18 cellular contexts compared by ENCODE assay signal in genomic region chr10:77496941-77497420, GRCh38.
DNase-seq lines count a peak whose midpoint lies in the region; ATAC-seq, FAIRE-seq and TF ChIP-seq lines count a peak whose summit lies in the region.
"Had no signal": no experiment of that assay in that cellular context is flagged by ENCODE, and none has a peak within 500 bp of the region (broad histone marks: within the 10 kb centered on the region; RNA-seq: fewer than 3 reads in every experiment).

No MANE protein-coding gene starts in this region.

- H2BK5ac ChIP-seq in neuronal stem cell (ENCODE audit: low read length), result no peak overlapping the region

- no peak for TF ChIP-seq CTCF in GM12865 (IDR thresholded peaks at IDR 0.05; ENCODE audit: insufficient read depth, low read depth, low read length, missing control alignments)
- TF ChIP-seq CTCF in epithelial cell of esophagus (IDR thresholded peaks at IDR 0.05; ENCODE audit: insufficient read depth, low read depth, low read length, missing control alignments), result no peak
- TF ChIP-seq CTCF in pancreas (IDR thresholded peaks at IDR 0.05), result no peak

- H4K91ac ChIP-seq in neuronal stem cell (ENCODE audit: low read depth, low read length, poor library complexity), result no peak overlapping the region

- no peak overlapping the region for H2BK12ac ChIP-seq in neuronal stem cell (ENCODE audit: low read length)

- no peak overlapping the region for H3K14ac ChIP-seq in neuronal stem cell (ENCODE audit: low read length)

- H3K4me3 ChIP-seq in GM12865 (ENCODE audit: low read depth, low read length) (no peak overlapping the region), epithelial cell of esophagus (ENCODE audit: low read length) (no peak overlapping the region), neuronal stem cell (ENCODE audit: low read length in 2 of 2) (no peak overlapping the region), pancreas (no peak overlapping the region)
- H3K4me3 ChIP-seq: thoracic aorta had no signal

- no peak overlapping the region for H3K18ac ChIP-seq in neuronal stem cell (ENCODE audit: low read length)

- H3K27me3 ChIP-seq in neuronal stem cell (ENCODE audit: control insufficient read depth in 3 of 3, insufficient read depth in 3 of 3, low read depth in 1 of 3, low read length in 3 of 3) (no peaks in the 10 kb centered on the region), pancreas (no peaks in the 10 kb centered on the region)

- H2AK5ac ChIP-seq in neuronal stem cell (ENCODE audit: low read depth, low read length), result no peak overlapping the region

- H3K36me3 ChIP-seq in neuronal stem cell (replicated peaks in 1 of 2; ENCODE audit: control insufficient read depth in 2 of 2, insufficient read depth in 2 of 2, low read length in 2 of 2), result no peaks in the 10 kb centered on the region
- no peaks in the 10 kb centered on the region for H3K36me3 ChIP-seq in pancreas
- H3K36me3 ChIP-seq: thoracic aorta had no signal

- no peak overlapping the region for H2BK120ac ChIP-seq in neuronal stem cell (ENCODE audit: low read depth, low read length)

- ATAC-seq in HG03442 (IDR thresholded peaks at IDR 0.05; ENCODE audit: unreplicated experiment) (no peak), pancreas (no peak), GM18520 (IDR thresholded peaks at IDR 0.05; ENCODE audit: unreplicated experiment) (no peak)
- ATAC-seq: activated CD8-positive, alpha-beta memory T cell treated with anti-CD3 and anti-CD28 coated beads, Interleukin-2, amount 10 ng/mL, durations not matched to agents 7 days and 5 days; esophagus mucosa had no signal

- no peak overlapping the region for H2AFZ ChIP-seq in neuronal stem cell (ENCODE audit: low read length)

- H3K9ac ChIP-seq in neuronal stem cell (ENCODE audit: low read depth, low read length, poor library complexity), result no peak overlapping the region

- no peak overlapping the region for H4K8ac ChIP-seq in neuronal stem cell (ENCODE audit: low read depth, low read length)

- no peaks in the 10 kb centered on the region for H3K9me3 ChIP-seq in neuronal stem cell (replicated peaks in 1 of 2; ENCODE audit: control insufficient read depth in 2 of 2, insufficient read depth in 1 of 2, low read depth in 1 of 2, low read length in 2 of 2)
- no peaks in the 10 kb centered on the region for H3K9me3 ChIP-seq in pancreas
- H3K9me3 ChIP-seq: thoracic aorta had no signal

- no CpG with 5 or more reads among the region's 3 CpGs for WGBS in neuronal stem cell (ENCODE audit: extremely low coverage in 2 of 2, insufficient read length in 2 of 2, insufficient replicate concordance in 1 of 2), 2 donors
- WGBS in pancreas, 2 donors, result 89 to 92% methylated on average over 3 of the region's 3 CpGs

- H3K23ac ChIP-seq in neuronal stem cell (ENCODE audit: low read depth, low read length, poor library complexity), result no peak overlapping the region

- no peaks in the 10 kb centered on the region for H3K79me1 ChIP-seq in neuronal stem cell (ENCODE audit: low read depth, low read length)

- intact Hi-C loops in pancreas (cut with DNase I), result no loop called here

- no peak overlapping the region for H2BK15ac ChIP-seq in neuronal stem cell (ENCODE audit: low read length)

- FAIRE-seq in pancreas (lab: Jason Lieb, UNC), result no peak

- H3K4me1 ChIP-seq in neuronal stem cell (ENCODE audit: control insufficient read depth in 2 of 2, insufficient read depth in 1 of 2, low read depth in 1 of 2, low read length in 2 of 2) (peaks cover 3 to 12% of the 10 kb centered on the region in 2 donors), pancreas (peaks cover 11 to 15% (median 11%) of the 10 kb centered on the region in 3 donors)

- H3K4ac ChIP-seq in neuronal stem cell (ENCODE audit: low read length), result no peak overlapping the region

- H3K4me2 ChIP-seq in neuronal stem cell (ENCODE audit: insufficient read depth, low read length, poor library complexity, severe bottlenecking), result no peak overlapping the region

- peak; percentile 32 for DNase-seq in GM12865 (ENCODE audit: low read depth)
- DNase-seq in NCI-H146 (lab: John Stamatoyannopoulos, UW), result peak; percentile 98
- DNase-seq in epithelial cell of esophagus (ENCODE audit: low read depth), result peak; percentile 52
- DNase-seq in neuronal stem cell (ENCODE audit: low spot score), result peak; percentile 26
- DNase-seq in pancreas, result no peak
- DNase-seq: activated CD4-positive, alpha-beta T cell treated with anti-CD3 and anti-CD28 coated beads for 1 hour; activated CD8-positive, alpha-beta memory T cell treated with anti-CD3 and anti-CD28 coated beads, Interleukin-2, amount 10 ng/mL, durations not matched to agents 7 days and 5 days; activated effector memory CD4-positive, alpha-beta T cell treated with anti-CD3 and anti-CD28 coated beads, Interleukin-2, amount 50 U/mL, for 16 hours; aorta; dermis blood vessel endothelial cell; DMS 273 treated with DMSO at 0.1 percent for 48 hours; islet precursor cell; NCI-H226; stimulated activated CD4-positive, alpha-beta T cell treated with anti-CD3 and anti-CD28 coated beads, Interleukin-4, amount 100 ng/mL, for 4 hours had no signal

- no peak overlapping the region for H3K27ac ChIP-seq in neuronal stem cell (replicated peaks; ENCODE audit: low read length)
- H3K27ac ChIP-seq in pancreas, result no peak overlapping the region
- H3K27ac ChIP-seq: thoracic aorta had no signal

Comparison
In these comparisons a context has a peak if more than half of its experiments do, and no peak if none do; other contexts are left out.
1. DNase-seq: peak in GM12865 (single experiment), NCI-H146 (single experiment), epithelial cell of esophagus (single experiment) and neuronal stem cell (single experiment); none in pancreas (0 of 6).